Comparison of ENCODE assay signal across 12 cellular contexts in genomic region chr14:20429801-20430669, GRCh38. TPM values are rescaled to one million over a fixed set of nuclear protein-coding genes. Genes with fewer than 3 reads are reported as not detected.
DNase-seq lines count a peak whose midpoint lies in the region; ATAC-seq, FAIRE-seq and TF ChIP-seq lines count a peak whose summit lies in the region.
"Had no signal": no experiment of that assay in that cellular context is flagged by ENCODE, and none has a peak within 500 bp of the region (broad histone marks: within the 10 kb centered on the region; RNA-seq: fewer than 3 reads in every experiment).

No MANE protein-coding gene starts in this region.

- no peak for TF ChIP-seq EP300 in sigmoid colon (IDR thresholded peaks at IDR 0.05)

- no peak for FAIRE-seq in astrocyte (lab: Jason Lieb, UNC)

- peaks cover 95% of the 10 kb centered on the region for H3K4me1 ChIP-seq in BLaER1
- peaks cover 3% of the 10 kb centered on the region for H3K4me1 ChIP-seq in astrocyte (ENCODE audit: insufficient read depth, low read length)
- H3K4me1 ChIP-seq in naive thymus-derived CD4-positive, alpha-beta T cell (ENCODE audit: control insufficient read depth in 2 of 2, insufficient read depth in 2 of 2, low read length in 2 of 2) = peaks cover 0 to 30% of the 10 kb centered on the region in 2 donors
- H3K4me1 ChIP-seq in sigmoid colon = peaks cover 0 to 4% (median 3%) of the 10 kb centered on the region in 4 donors

- WGBS in sigmoid colon, 2 donors = 57 to 79% methylated on average over 30 of the region's 30 CpGs

- H3K9me3 ChIP-seq in BLaER1 (no peaks in the 10 kb centered on the region), astrocyte (ENCODE audit: insufficient read depth, low read depth, low read length) (no peaks in the 10 kb centered on the region), sigmoid colon (no peaks in the 10 kb centered on the region)
- H3K9me3 ChIP-seq in naive thymus-derived CD4-positive, alpha-beta T cell (ENCODE audit: control insufficient read depth in 2 of 3, low read length in 3 of 3) = no peaks in the 10 kb centered on the region
- H3K9me3 ChIP-seq: suprapubic skin had no signal

- no peak for TF ChIP-seq POLR2A in sigmoid colon (IDR thresholded peaks at IDR 0.05)

- H3K36me3 Mint-ChIP-seq in astrocyte (ENCODE audit: low read depth, unreplicated experiment) = no peaks in the 10 kb centered on the region
- H3K36me3 Mint-ChIP-seq in naive thymus-derived CD4-positive, alpha-beta T cell = no peaks in the 10 kb centered on the region

- peaks cover 6% of the 10 kb centered on the region for H3K27me3 Mint-ChIP-seq in astrocyte (ENCODE audit: low read depth, unreplicated experiment)
- H3K27me3 Mint-ChIP-seq in naive thymus-derived CD4-positive, alpha-beta T cell = no peaks in the 10 kb centered on the region
- H3K27me3 Mint-ChIP-seq: activated T-helper 17 cell treated with anti-CD3 and anti-CD28 coated beads, Interleukin-2, amount 50 U/mL, for 72 hours had no signal

- H3K79me2 ChIP-seq in astrocyte (ENCODE audit: insufficient read depth, low read length) = no peaks in the 10 kb centered on the region

- TF ChIP-seq CTCF in astrocyte (IDR thresholded peaks at IDR 0.05; ENCODE audit: insufficient read depth, low read depth, low read length) (no peak), sigmoid colon (IDR thresholded peaks at IDR 0.05) (no peak)

- peak overlapping the region; percentile 47 for H3K27ac Mint-ChIP-seq in astrocyte (ENCODE audit: unreplicated experiment)
- peak overlapping the region in 5 of 9 donors; percentile 7 to 79 (median 51) for H3K27ac Mint-ChIP-seq in naive thymus-derived CD4-positive, alpha-beta T cell
- H3K27ac Mint-ChIP-seq: activated T-helper 17 cell treated with anti-CD3 and anti-CD28 coated beads, Interleukin-2, amount 50 U/mL, for 72 hours had no signal

- H3K4me2 ChIP-seq in BLaER1 = peak overlapping the region; percentile 85
- no peak overlapping the region for H3K4me2 ChIP-seq in astrocyte (ENCODE audit: low read length)

- peaks cover 13% of the 10 kb centered on the region for H3K4me1 Mint-ChIP-seq in astrocyte (ENCODE audit: low read depth, unreplicated experiment)
- peaks cover 17 to 40% (median 27%) of the 10 kb centered on the region in 7 donors for H3K4me1 Mint-ChIP-seq in naive thymus-derived CD4-positive, alpha-beta T cell
- H3K4me1 Mint-ChIP-seq: neural crest cell had no signal

- ATAC-seq in naive thymus-derived CD4-positive, alpha-beta T cell = peak; percentile 23
- ATAC-seq: activated T-helper 17 cell treated with anti-CD3 and anti-CD28 coated beads, Interleukin-2, amount 50 U/mL, for 72 hours had no signal

- POLR2A ChIA-PET in naive thymus-derived CD4-positive, alpha-beta T cell (lab: Charles Lee) = interaction anchor here (0.8 to 2.0 kb wide), 5 partner anchors 9 to 183 kb away, joined by 3 to 7 read pairs (median 4); partner anchors contain the start of genes APEX1 and OSGEP

- H2AFZ ChIP-seq in astrocyte (ENCODE audit: low read depth, low read length) = no peak overlapping the region

- intact Hi-C loops in naive thymus-derived CD4-positive, alpha-beta T cell (cut with micrococcal nuclease) = no loop called here
- intact Hi-C loops in sigmoid colon (cut with DNase I) = no loop called here

- peak overlapping the region; percentile 92 for H3K9ac ChIP-seq in BLaER1
- no peak overlapping the region for H3K9ac ChIP-seq in astrocyte (ENCODE audit: low read length)

- H3K36me3 ChIP-seq in BLaER1 (peaks cover 23% of the 10 kb centered on the region), astrocyte (ENCODE audit: insufficient read depth, low read length) (no peaks in the 10 kb centered on the region), sigmoid colon (no peaks in the 10 kb centered on the region), H7 (replicated peaks; ENCODE audit: control insufficient read depth, insufficient read depth, low read length) (no peaks in the 10 kb centered on the region)
- no peaks in the 10 kb centered on the region for H3K36me3 ChIP-seq in naive thymus-derived CD4-positive, alpha-beta T cell (ENCODE audit: control insufficient read depth in 2 of 3, insufficient read depth in 3 of 3, low read length in 3 of 3)
- H3K36me3 ChIP-seq: suprapubic skin had no signal

- DNase-seq in NCI-H1092 treated with DMSO at 0.1 percent for 48 hours (lab: John Stamatoyannopoulos, UW) (peak; percentile 96), astrocyte (ENCODE audit: low read depth) (no peak), DMS114 treated with DMSO at 0.1 percent for 48 hours (lab: John Stamatoyannopoulos, UW; ENCODE audit: unreplicated experiment) (no peak), sigmoid colon (no peak), NOMO-1 treated with dmso at 0.1 percent for 144 hours (lab: John Stamatoyannopoulos, UW; ENCODE audit: unreplicated experiment) (no peak), H7 (no peak)
- DNase-seq in naive thymus-derived CD4-positive, alpha-beta T cell = peak in 1 of 9 donors; percentile 28
- DNase-seq: effector CD8-positive, alpha-beta T cell had no signal

- H3K4me3 ChIP-seq in BLaER1 (peak overlapping the region; percentile 51), astrocyte (ENCODE audit: insufficient read depth, low read depth, low read length) (no peak overlapping the region), sigmoid colon (no peak overlapping the region), H7 (ENCODE audit: insufficient read depth, low read depth, low read length) (no peak overlapping the region)
- no peak overlapping the region for H3K4me3 ChIP-seq in naive thymus-derived CD4-positive, alpha-beta T cell (ENCODE audit: low read length)
- H3K4me3 ChIP-seq: suprapubic skin had no signal

- H3K27me3 ChIP-seq in BLaER1 = no peaks in the 10 kb centered on the region
- no peaks in the 10 kb centered on the region for H3K27me3 ChIP-seq in astrocyte (ENCODE audit: insufficient read depth, low read length)
- H3K27me3 ChIP-seq in naive thymus-derived CD4-positive, alpha-beta T cell (ENCODE audit: control insufficient read depth in 2 of 2, insufficient read depth in 2 of 2, low read length in 2 of 2) = no peaks in the 10 kb centered on the region
- peaks cover 0 to under 1% (median 0%) of the 10 kb centered on the region in 3 donors for H3K27me3 ChIP-seq in sigmoid colon
- no peaks in the 10 kb centered on the region for H3K27me3 ChIP-seq in H7 (ENCODE audit: control insufficient read depth, insufficient read depth, low read length)

- no peaks in the 10 kb centered on the region for H4K20me1 ChIP-seq in BLaER1
- no peaks in the 10 kb centered on the region for H4K20me1 ChIP-seq in astrocyte (ENCODE audit: insufficient read depth, low read length)

- CTCF ChIA-PET in naive thymus-derived CD4-positive, alpha-beta T cell (lab: Charles Lee) = interaction anchor here (0.6 to 1.1 kb wide), 2 partner anchors 14 to 23 kb away, joined by 3 read pairs; no protein-coding TSS in a partner anchor

- peak overlapping the region; percentile 97 for H3K27ac ChIP-seq in BLaER1
- H3K27ac ChIP-seq in astrocyte (ENCODE audit: low read depth, low read length) = no peak overlapping the region
- H3K27ac ChIP-seq in naive thymus-derived CD4-positive, alpha-beta T cell (ENCODE audit: low read depth, low read length) = no peak overlapping the region
- no peak overlapping the region for H3K27ac ChIP-seq in sigmoid colon
- H3K27ac ChIP-seq: suprapubic skin had no signal

- peak overlapping the region; percentile 27 for H3K4me3 Mint-ChIP-seq in astrocyte (ENCODE audit: unreplicated experiment)
- peak overlapping the region in 5 of 10 donors; percentile 16 to 40 (median 30) for H3K4me3 Mint-ChIP-seq in naive thymus-derived CD4-positive, alpha-beta T cell
- H3K4me3 Mint-ChIP-seq: activated T-helper 17 cell treated with anti-CD3 and anti-CD28 coated beads, Interleukin-2, amount 50 U/mL, for 72 hours; neural crest cell had no signal

- no peaks in the 10 kb centered on the region for H3K9me3 Mint-ChIP-seq in astrocyte (ENCODE audit: unreplicated experiment)
- no peaks in the 10 kb centered on the region for H3K9me3 Mint-ChIP-seq in naive thymus-derived CD4-positive, alpha-beta T cell
- H3K9me3 Mint-ChIP-seq: activated T-helper 17 cell treated with anti-CD3 and anti-CD28 coated beads, Interleukin-2, amount 50 U/mL, for 72 hours; neural crest cell had no signal

RNA-seq across cellular contexts. Expression of gene KLHL33, which starts 5.9 kb away (rescaled TPM):
- total RNA-seq in astrocyte = 0.07 TPM in 1 of 2 replicates, not detected in the other
- under 1 TPM in 4 of 5 experiments, not detected in 1; 0.14 to 0.51 (median 0.23) TPM for total RNA-seq in naive thymus-derived CD4-positive, alpha-beta T cell
- not detected for polyA plus RNA-seq in naive thymus-derived CD4-positive, alpha-beta T cell
- total RNA-seq in sigmoid colon = 1 to 10 TPM in 1 of 4 donors, under 1 TPM in 3; 0.33 to 1.4 (median 0.62) TPM
- under 1 TPM; 0.23 to 0.60 (median 0.23) TPM for polyA plus RNA-seq in sigmoid colon
- 0.28 TPM in 1 of 2 replicates, not detected in the other for total RNA-seq in H7 (2014; rRNA removed; shearing (Covaris generic))

RNA-seq across cellular contexts. Expression of gene TEP1, which starts 16.7 kb away (rescaled TPM):
- total RNA-seq in astrocyte (21.0 and 28.4 TPM in 2 replicates), sigmoid colon (10 to 100 TPM; 12.7 to 42.7 (median 19.6) TPM)
- 10 to 100 TPM; 23.5 to 56.0 (median 43.6) TPM for total RNA-seq in naive thymus-derived CD4-positive, alpha-beta T cell
- polyA plus RNA-seq in naive thymus-derived CD4-positive, alpha-beta T cell = 1 to 10 TPM in 1 of 2 donors, under 1 TPM in 1; 0.74 to 6.3 TPM
- polyA plus RNA-seq in sigmoid colon = 10 to 100 TPM; 19.2 to 43.7 (median 22.9) TPM
- total RNA-seq in H7 (2014; rRNA removed; shearing (Covaris generic)) = 10.5 and 12.6 TPM in 2 replicates

RNA-seq across cellular contexts. Expression of gene OSGEP, which starts 24.6 kb away (rescaled TPM):
- total RNA-seq in astrocyte (18.3 and 23.0 TPM in 2 replicates), sigmoid colon (10 to 100 TPM; 34.1 to 65.6 (median 50.7) TPM)
- total RNA-seq in naive thymus-derived CD4-positive, alpha-beta T cell = 10 to 100 TPM; 54.2 to 77.2 (median 69.1) TPM
- 10 to 100 TPM; 30.8 to 42.9 TPM for polyA plus RNA-seq in naive thymus-derived CD4-positive, alpha-beta T cell
- polyA plus RNA-seq in sigmoid colon = 10 to 100 TPM; 21.0 to 49.4 (median 29.8) TPM
- 58.4 and 62.6 TPM in 2 replicates for total RNA-seq in H7 (2014; rRNA removed; shearing (Covaris generic))

RNA-seq across cellular contexts. Expression of gene APEX1, which starts 25.0 kb away (rescaled TPM):
- 142 and 148 TPM in 2 replicates for total RNA-seq in astrocyte
- total RNA-seq in naive thymus-derived CD4-positive, alpha-beta T cell = 100 to 1,000 TPM in 4 of 5 experiments, 10 to 100 TPM in 1; 97.4 to 159 (median 129) TPM
- polyA plus RNA-seq in naive thymus-derived CD4-positive, alpha-beta T cell = 100 to 1,000 TPM; 161 to 205 TPM
- 100 to 1,000 TPM; 118 to 181 (median 146) TPM for total RNA-seq in sigmoid colon
- 100 to 1,000 TPM in 1 of 3 donors, 10 to 100 TPM in 2; 84.4 to 150 (median 99.7) TPM for polyA plus RNA-seq in sigmoid colon
- 87.1 and 106 TPM in 2 replicates for total RNA-seq in H7 (2014; rRNA removed; shearing (Covaris generic))

RNA-seq across cellular contexts. Expression of gene PIP4P1, which starts 31.2 kb away (rescaled TPM):
- total RNA-seq in astrocyte (19.5 and 19.8 TPM in 2 replicates), sigmoid colon (10 to 100 TPM; 18.9 to 28.0 (median 22.8) TPM)
- 10 to 100 TPM; 34.9 to 87.1 (median 74.2) TPM for total RNA-seq in naive thymus-derived CD4-positive, alpha-beta T cell
- polyA plus RNA-seq in naive thymus-derived CD4-positive, alpha-beta T cell = 10 to 100 TPM; 20.7 to 38.5 TPM
- polyA plus RNA-seq in sigmoid colon = 10 to 100 TPM; 30.3 to 40.9 (median 32.4) TPM
- total RNA-seq in H7 (2014; rRNA removed; shearing (Covaris generic)) = 33.6 and 36.1 TPM in 2 replicates
